In the genomic region with DNA sequence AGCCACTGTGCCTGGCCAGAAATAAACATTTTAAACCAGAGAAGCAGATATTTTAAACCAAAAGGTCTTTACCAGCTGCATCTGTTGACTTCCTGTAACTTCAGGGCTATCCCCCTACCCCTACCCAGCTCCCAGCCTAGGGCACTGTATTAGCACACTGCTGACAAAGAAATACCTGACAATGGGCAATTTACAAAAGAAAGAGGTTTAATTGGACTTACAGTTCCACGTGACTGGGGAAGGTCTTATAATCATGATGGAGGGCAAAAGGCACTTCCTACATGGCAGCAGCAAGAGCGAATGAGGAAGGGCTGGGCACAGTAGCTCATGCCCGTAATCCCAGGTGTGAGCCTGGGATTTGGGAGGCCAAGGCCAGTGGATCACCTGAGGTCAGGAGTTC, we compare ENCODE assay signal across 15 cellular contexts. TPM values are rescaled to one million over a fixed set of nuclear protein-coding genes. Genes with fewer than 3 reads are reported as not detected.
DNase-seq lines count a peak whose midpoint lies in the region; ATAC-seq and TF ChIP-seq lines count a peak whose summit lies in the region.
"Had no signal": no experiment of that assay in that cellular context is flagged by ENCODE, and none has a peak within 500 bp of the region (broad histone marks: within the 10 kb centered on the region; RNA-seq: fewer than 3 reads in every experiment).

No MANE protein-coding gene starts in this region.

- H2BK12ac ChIP-seq in neuronal stem cell (ENCODE audit: low read length) = no peak overlapping the region

- peaks cover 2% of the 10 kb centered on the region for H3K27me3 Mint-ChIP-seq in endodermal cell (ENCODE audit: insufficient read depth)

- H2AFZ ChIP-seq in DND-41 (ENCODE audit: low read depth, low read length) (no peak overlapping the region), neuronal stem cell (ENCODE audit: low read length) (no peak overlapping the region)

- no peak overlapping the region for H4K91ac ChIP-seq in neuronal stem cell (ENCODE audit: low read depth, low read length, poor library complexity)

- no peaks in the 10 kb centered on the region for H4K20me1 ChIP-seq in DND-41 (ENCODE audit: insufficient read depth, low read length)
- H4K20me1 ChIP-seq: BLaER1 had no signal

- no peak overlapping the region for H3K23ac ChIP-seq in neuronal stem cell (ENCODE audit: low read depth, low read length, poor library complexity)

- H4K8ac ChIP-seq in neuronal stem cell (ENCODE audit: low read depth, low read length) = peak overlapping the region; percentile 17

- no peak overlapping the region for H3K4me2 ChIP-seq in DND-41 (ENCODE audit: insufficient read depth, low read length)
- H3K4me2 ChIP-seq in neuronal stem cell (ENCODE audit: insufficient read depth, low read length, poor library complexity, severe bottlenecking) = no peak overlapping the region
- H3K4me2 ChIP-seq: BLaER1 had no signal

- H3K9ac ChIP-seq in DND-41 (ENCODE audit: low read depth, low read length) = no peak overlapping the region
- no peak overlapping the region for H3K9ac ChIP-seq in endodermal cell (ENCODE audit: extremely low read depth, low read length, poor library complexity, severe bottlenecking)
- H3K9ac ChIP-seq in neuronal stem cell (ENCODE audit: low read depth, low read length, poor library complexity) = no peak overlapping the region
- H3K9ac ChIP-seq: BLaER1 had no signal

- DNase-seq in DND-41 (no peak), HAP-1 (ENCODE audit: low spot score in 2 of 2) (peak; percentile 53 to 58), endodermal cell (peak; percentile 45), neuronal stem cell (ENCODE audit: low spot score) (no peak), left ventricle myocardium inferior (no peak), SW 1271 (lab: John Stamatoyannopoulos, UW) (no peak), NCI-H2081 treated with DMSO at 0.1 percent for 48 hours (lab: John Stamatoyannopoulos, UW) (no peak)
- DNase-seq: DMS153, NCI-H2107, NCI-H345, PC-3 had no signal

- no peaks in the 10 kb centered on the region for H3K4me1 Mint-ChIP-seq in endodermal cell

- WGBS in endodermal cell (ENCODE audit: insufficient coverage in 1 of 2, insufficient read length in 1 of 2), 2 experiments = 94 to 96% methylated on average over 3 of the region's 3 CpGs
- no CpG with 5 or more reads among the region's 3 CpGs for WGBS in neuronal stem cell (ENCODE audit: extremely low coverage in 2 of 2, insufficient read length in 2 of 2, insufficient replicate concordance in 1 of 2), 2 donors

- no peak overlapping the region for H3K4me3 Mint-ChIP-seq in endodermal cell

- intact Hi-C loops in left ventricle myocardium inferior (cut with micrococcal nuclease) = no loop called here

- no peak overlapping the region for H2AK5ac ChIP-seq in neuronal stem cell (ENCODE audit: low read depth, low read length)

- H3K27ac ChIP-seq in DND-41 (ENCODE audit: low read length) (no peak overlapping the region), endodermal cell (ENCODE audit: low read depth, low read length) (no peak overlapping the region), neuronal stem cell (replicated peaks; ENCODE audit: low read length) (no peak overlapping the region), left ventricle myocardium inferior (replicated peaks) (no peak overlapping the region)
- H3K27ac ChIP-seq: BLaER1, SJSA1 had no signal

- TF ChIP-seq CTCF in DND-41 (IDR thresholded peaks at IDR 0.05; ENCODE audit: borderline replicate concordance, extremely low read depth, low read length, poor library complexity, severe bottlenecking) = no peak
- TF ChIP-seq CTCF in endodermal cell (conservative IDR thresholded peaks at IDR 0.05) = no peak
- TF ChIP-seq CTCF in left ventricle myocardium inferior (IDR thresholded peaks at IDR 0.05; ENCODE audit: borderline replicate concordance) = no peak

- H3K4me3 ChIP-seq in DND-41 (ENCODE audit: low read depth in 1 of 2, low read length in 2 of 2) = no peak overlapping the region
- no peak overlapping the region for H3K4me3 ChIP-seq in HAP-1
- no peak overlapping the region for H3K4me3 ChIP-seq in endodermal cell (ENCODE audit: low read length)
- H3K4me3 ChIP-seq in neuronal stem cell (ENCODE audit: low read length in 2 of 2) = no peak overlapping the region
- H3K4me3 ChIP-seq in left ventricle myocardium inferior = no peak overlapping the region
- H3K4me3 ChIP-seq: BLaER1, GM12878, K562, SJSA1 had no signal

- ATAC-seq in DND-41 (ENCODE audit: insufficient read depth, low read depth) = peak; percentile 27; the same call in 1 of the 3 replicates
- ATAC-seq: GM12878, K562, PC-3 had no signal

- H3K36me3 Mint-ChIP-seq in endodermal cell (ENCODE audit: low read depth) = peaks cover 72% of the 10 kb centered on the region

- H3K4ac ChIP-seq in neuronal stem cell (ENCODE audit: low read length) = no peak overlapping the region

- peaks cover 50% of the 10 kb centered on the region for H3K36me3 ChIP-seq in DND-41 (ENCODE audit: insufficient read depth, low read length)
- H3K36me3 ChIP-seq in HAP-1 (replicated peaks) = peaks cover 31% of the 10 kb centered on the region
- H3K36me3 ChIP-seq in endodermal cell (ENCODE audit: control insufficient read depth, insufficient read depth, low read length) = peaks cover 39% of the 10 kb centered on the region
- peaks cover 8 to 69% of the 10 kb centered on the region in 2 donors for H3K36me3 ChIP-seq in neuronal stem cell (replicated peaks in 1 of 2; ENCODE audit: control insufficient read depth in 2 of 2, insufficient read depth in 2 of 2, low read length in 2 of 2)
- H3K36me3 ChIP-seq in left ventricle myocardium inferior = peaks cover 52% of the 10 kb centered on the region

- H3K4me1 ChIP-seq in DND-41 (ENCODE audit: insufficient read depth, low read length) = no peaks in the 10 kb centered on the region
- peaks cover 6% of the 10 kb centered on the region for H3K4me1 ChIP-seq in HAP-1
- no peaks in the 10 kb centered on the region for H3K4me1 ChIP-seq in endodermal cell (ENCODE audit: control insufficient read depth, insufficient read depth, low read length)
- H3K4me1 ChIP-seq in neuronal stem cell (ENCODE audit: control insufficient read depth in 2 of 2, insufficient read depth in 1 of 2, low read depth in 1 of 2, low read length in 2 of 2) = no peaks in the 10 kb centered on the region
- no peaks in the 10 kb centered on the region for H3K4me1 ChIP-seq in left ventricle myocardium inferior
- H3K4me1 ChIP-seq: BLaER1, SJSA1 had no signal

- no peak overlapping the region for H2BK120ac ChIP-seq in neuronal stem cell (ENCODE audit: low read depth, low read length)

- H3K27ac Mint-ChIP-seq in endodermal cell = peak overlapping the region; percentile 39

- no peaks in the 10 kb centered on the region for H3K79me2 ChIP-seq in DND-41 (ENCODE audit: insufficient read depth, low read length)

- peaks cover 7% of the 10 kb centered on the region for H3K9me3 ChIP-seq in DND-41 (ENCODE audit: insufficient read depth, low read length, severe bottlenecking)
- H3K9me3 ChIP-seq in HAP-1 = peaks cover 9% of the 10 kb centered on the region; the same call in 1 of the 2 replicates
- H3K9me3 ChIP-seq in endodermal cell (ENCODE audit: control insufficient read depth, low read length) = peaks cover 14% of the 10 kb centered on the region
- H3K9me3 ChIP-seq in neuronal stem cell (replicated peaks in 1 of 2; ENCODE audit: control insufficient read depth in 2 of 2, insufficient read depth in 1 of 2, low read depth in 1 of 2, low read length in 2 of 2) = peaks cover 0 to 13% of the 10 kb centered on the region in 2 donors
- no peaks in the 10 kb centered on the region for H3K9me3 ChIP-seq in left ventricle myocardium inferior (replicated peaks)
- H3K9me3 ChIP-seq: SJSA1 had no signal

- no peaks in the 10 kb centered on the region for H3K27me3 ChIP-seq in DND-41 (ENCODE audit: insufficient read depth, low read length, poor library complexity)
- no peaks in the 10 kb centered on the region for H3K27me3 ChIP-seq in HAP-1 (ENCODE audit: low read depth)
- no peaks in the 10 kb centered on the region for H3K27me3 ChIP-seq in endodermal cell (ENCODE audit: control insufficient read depth, insufficient read depth, low read length, poor library complexity, severe bottlenecking)
- H3K27me3 ChIP-seq in neuronal stem cell (ENCODE audit: control insufficient read depth in 3 of 3, insufficient read depth in 3 of 3, low read depth in 1 of 3, low read length in 3 of 3) = no peaks in the 10 kb centered on the region
- H3K27me3 ChIP-seq in left ventricle myocardium inferior (ENCODE audit: low read depth) = no peaks in the 10 kb centered on the region
- H3K27me3 ChIP-seq: BLaER1, SJSA1 had no signal

- in situ Hi-C loops in HAP-1 (cut with MboI; ENCODE audit: low sequenced_read_pairs) = no loop called here

- H3K79me1 ChIP-seq in neuronal stem cell (ENCODE audit: low read depth, low read length) = peaks cover 3% of the 10 kb centered on the region

- H2BK5ac ChIP-seq in neuronal stem cell (ENCODE audit: low read length) = no peak overlapping the region

- H3K14ac ChIP-seq in neuronal stem cell (ENCODE audit: low read length) = no peak overlapping the region

- H3K18ac ChIP-seq in neuronal stem cell (ENCODE audit: low read length) = no peak overlapping the region

- H2BK15ac ChIP-seq in neuronal stem cell (ENCODE audit: low read length) = no peak overlapping the region

- peaks cover 35% of the 10 kb centered on the region for H3K9me3 Mint-ChIP-seq in endodermal cell

RNA-seq across cellular contexts. Expression of gene GEMIN2, which starts 26.0 kb away (rescaled TPM):
- 10 to 100 TPM; 35.2 to 41.7 TPM for total RNA-seq in endodermal cell
- 31.8 TPM for polyA plus RNA-seq in endodermal cell (2013, experiment 1 of 2)
- 29.3 TPM for polyA plus RNA-seq in endodermal cell (2013, experiment 2 of 2)
- polyA plus RNA-seq in neuronal stem cell (2013, experiment 1 of 2) = 22.7 TPM
- 21.9 TPM for polyA plus RNA-seq in neuronal stem cell (2013, experiment 2 of 2)
- 6.5 TPM for total RNA-seq in left ventricle myocardium inferior

RNA-seq across cellular contexts. Expression of gene TRAPPC6B, which starts 30.0 kb away (rescaled TPM):
- total RNA-seq in endodermal cell (10 to 100 TPM; 24.5 to 27.2 TPM), left ventricle myocardium inferior (25.8 TPM)
- polyA plus RNA-seq in endodermal cell (2013, experiment 1 of 2) = 19.1 TPM
- polyA plus RNA-seq in endodermal cell (2013, experiment 2 of 2) = 18.7 TPM
- polyA plus RNA-seq in neuronal stem cell (2013, experiment 1 of 2) = 15.0 TPM
- polyA plus RNA-seq in neuronal stem cell (2013, experiment 2 of 2) = 16.7 TPM

RNA-seq across cellular contexts. Expression of gene PNN, which starts 34.9 kb away (rescaled TPM):
- total RNA-seq in endodermal cell = 100 to 1,000 TPM; 122 to 148 TPM
- 110 TPM for polyA plus RNA-seq in endodermal cell (2013, experiment 1 of 2)
- polyA plus RNA-seq in endodermal cell (2013, experiment 2 of 2) = 89.9 TPM
- polyA plus RNA-seq in neuronal stem cell (2013, experiment 1 of 2) = 165 TPM
- 161 TPM for polyA plus RNA-seq in neuronal stem cell (2013, experiment 2 of 2)
- 30.1 TPM for total RNA-seq in left ventricle myocardium inferior

RNA-seq across cellular contexts. Expression of gene SEC23A, which starts 37.1 kb away (rescaled TPM):
- total RNA-seq in endodermal cell (10 to 100 TPM; 58.5 to 89.7 TPM), left ventricle myocardium inferior (75.0 TPM)
- 54.0 TPM for polyA plus RNA-seq in endodermal cell (2013, experiment 1 of 2)
- polyA plus RNA-seq in endodermal cell (2013, experiment 2 of 2) = 52.2 TPM
- 38.8 TPM for polyA plus RNA-seq in neuronal stem cell (2013, experiment 1 of 2)
- 41.1 TPM for polyA plus RNA-seq in neuronal stem cell (2013, experiment 2 of 2)

Comparison
In these comparisons a context has a peak if more than half of its experiments do, and no peak if none do; other contexts are left out.
1. DNase-seq: peak in HAP-1 (2 of 2) and endodermal cell (single experiment); none in DND-41 (single experiment), neuronal stem cell (single experiment), left ventricle myocardium inferior (single experiment), SW 1271 (0 of 2) and NCI-H2081 treated with DMSO at 0.1 percent for 48 hours (single experiment).